In the genomic region with DNA sequence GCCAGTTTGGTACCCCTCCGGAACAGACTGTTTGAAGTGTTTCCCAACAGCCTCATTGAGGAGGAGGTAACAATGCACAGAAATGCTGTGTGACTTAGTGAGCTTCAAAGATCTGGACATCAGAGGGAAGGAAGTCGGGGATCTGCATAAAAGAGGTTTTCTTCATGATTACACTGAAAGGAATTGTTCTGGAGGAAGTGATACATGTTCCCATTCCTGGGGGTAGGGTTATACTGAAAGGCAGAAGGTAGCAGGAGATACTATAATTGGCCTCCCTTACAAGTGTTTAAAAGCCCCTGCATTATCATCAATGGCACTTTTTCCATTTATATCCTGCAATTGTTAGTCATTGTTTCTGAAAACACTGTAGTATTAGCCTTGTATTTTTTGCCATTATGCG, we compare ENCODE assay signal across 14 cellular contexts.
"Had no signal": no experiment of that assay in that cellular context is flagged by ENCODE, and none has a peak within 500 bp of the region (broad histone marks: within the 10 kb centered on the region; RNA-seq: fewer than 3 reads in every experiment).

No MANE protein-coding gene starts in this region.

- H3K4me3 Mint-ChIP-seq: central memory CD8-positive, alpha-beta T cell; effector memory CD8-positive, alpha-beta T cell; memory B cell; neural crest cell had no signal

- H3K27ac ChIP-seq: adrenal gland, left lung, right lobe of liver, thoracic aorta had no signal

- H3K27me3 ChIP-seq: adrenal gland, left lung, right lobe of liver had no signal

- H3K27ac Mint-ChIP-seq: effector memory CD8-positive, alpha-beta T cell; memory B cell had no signal

- H3K36me3 ChIP-seq: adrenal gland, left lung, right lobe of liver, thoracic aorta had no signal

- H3K4me1 ChIP-seq: adrenal gland, left lung, right lobe of liver had no signal

- DNase-seq: activated naive CD4-positive, alpha-beta T cell treated with anti-CD3 and anti-CD28 coated beads, Interleukin-2, amount 50 U/mL, for 16 hours; adrenal gland; effector memory CD8-positive, alpha-beta T cell; islet precursor cell; left lung; right lobe of liver; stimulated activated CD4-positive, alpha-beta T cell treated with anti-CD3 and anti-CD28 coated beads, Interleukin-12 subunit alpha, Interleukin-12 subunit beta, amount 100 ng/mL, for 4 hours; stimulated activated CD4-positive, alpha-beta T cell treated with anti-CD3 and anti-CD28 coated beads, Interleukin-2, amount 100 ng/mL, for 48 hours; stimulated activated naive CD8-positive, alpha-beta T cell treated with anti-CD3 and anti-CD28 coated beads, Interleukin-15, Interleukin-2, amounts not matched to agents 100 U/mL and 50 U/mL, for 24 hours had no signal

- H3K9me3 ChIP-seq: adrenal gland, left lung, right lobe of liver, thoracic aorta had no signal

- H3K4me3 ChIP-seq: adrenal gland, left lung, right lobe of liver, thoracic aorta had no signal

- H3K27me3 Mint-ChIP-seq: central memory CD8-positive, alpha-beta T cell; effector memory CD8-positive, alpha-beta T cell; memory B cell had no signal

- H3K36me3 Mint-ChIP-seq: memory B cell had no signal

- H3K4me1 Mint-ChIP-seq: central memory CD8-positive, alpha-beta T cell; memory B cell; neural crest cell had no signal

- ATAC-seq: activated CD4-positive, CD25-positive, alpha-beta regulatory T cell treated with anti-CD3 and anti-CD28 coated beads, Interleukin-2, amount 50 U/mL, for 24 hours; effector memory CD8-positive, alpha-beta T cell; left lung; right lobe of liver; stimulated activated naive CD8-positive, alpha-beta T cell treated with anti-CD3 and anti-CD28 coated beads, Interleukin-15, Interleukin-2, amounts not matched to agents 100 U/mL and 50 U/mL, for 24 hours had no signal

- H3K9me3 Mint-ChIP-seq: effector memory CD8-positive, alpha-beta T cell; memory B cell; neural crest cell had no signal
